17 cellular contexts compared by ENCODE assay signal in the genomic region with DNA sequence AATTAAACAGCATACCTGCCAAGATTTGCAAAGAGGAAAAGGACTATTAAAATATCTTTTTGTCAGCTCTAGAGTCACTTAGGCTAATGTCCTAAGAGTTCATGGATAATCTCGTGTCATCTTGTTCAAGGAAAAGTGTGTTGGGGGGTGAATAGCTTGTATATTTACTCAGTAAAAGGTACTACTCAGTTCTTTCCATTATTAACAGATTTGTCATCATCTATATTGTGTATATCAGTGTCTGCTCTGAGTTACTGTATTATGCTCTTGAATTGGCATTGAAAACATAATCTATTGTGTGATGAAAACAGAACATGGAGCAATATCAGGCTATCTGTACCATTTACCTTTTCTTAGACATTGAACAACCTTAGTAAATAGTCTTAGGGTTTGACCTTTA.
DNase-seq lines count a peak whose midpoint lies in the region; ATAC-seq, FAIRE-seq and TF ChIP-seq lines count a peak whose summit lies in the region.
"Had no signal": no experiment of that assay in that cellular context is flagged by ENCODE, and none has a peak within 500 bp of the region (broad histone marks: within the 10 kb centered on the region; RNA-seq: fewer than 3 reads in every experiment).

No MANE protein-coding gene starts in this region.

- H3K36me3 ChIP-seq in RWPE2 (ENCODE audit: low read depth) = peaks cover 24% of the 10 kb centered on the region

- peaks cover 29% of the 10 kb centered on the region for H3K4me1 ChIP-seq in RWPE2 (ENCODE audit: insufficient read depth, poor library complexity, severe bottlenecking)

- ATAC-seq in RWPE2 (ENCODE audit: low read depth) (0 out of 3 replicates have a peak, but pooled peaks have one; percentile 11), GM19328 (IDR thresholded peaks at IDR 0.05; ENCODE audit: unreplicated experiment) (no peak), HG03571 (IDR thresholded peaks at IDR 0.05; ENCODE audit: unreplicated experiment) (no peak)

- no peaks in the 10 kb centered on the region for H3K9me3 ChIP-seq in RWPE2 (ENCODE audit: severe bottlenecking)
- H3K9me3 ChIP-seq: MG63, SJCRH30 had no signal

- TF ChIP-seq CTCF in RWPE2 (IDR thresholded peaks at IDR 0.05; ENCODE audit: poor library complexity, severe bottlenecking) = no peak

- no peaks in the 10 kb centered on the region for H3K27me3 ChIP-seq in RWPE2 (ENCODE audit: insufficient read depth, poor library complexity, severe bottlenecking)
- H3K27me3 ChIP-seq: MG63, SJCRH30 had no signal

- DNase-seq in NCI-H82 treated with DMSO at 0.1 percent for 48 hours (lab: John Stamatoyannopoulos, UW; ENCODE audit: unreplicated experiment) (peak; percentile 51), NCI-H82 (lab: John Stamatoyannopoulos, UW) (no peak), RWPE2 (ENCODE audit: low spot score) (no peak), NCI-H187 treated with DMSO at 0.1 percent for 48 hours (lab: John Stamatoyannopoulos, UW) (no peak)
- DNase-seq in activated CD4-positive, alpha-beta T cell treated with anti-CD3 and anti-CD28 coated beads for 4 hours = no peak
- DNase-seq: NCI-H1105, NCI-H1694 treated with DMSO at 0.1 percent for 48 hours, NCI-H748 treated with DMSO at 0.1 percent for 48 hours, SJCRH30 had no signal

- peak overlapping the region; percentile 45 for H3K27ac ChIP-seq in RWPE2 (ENCODE audit: poor library complexity, severe bottlenecking)
- H3K27ac ChIP-seq: 22Rv1, HL-60, KMS-11, SJCRH30 had no signal

- FAIRE-seq in islet of Langerhans (lab: Jason Lieb, UNC) = peak; percentile 43
- FAIRE-seq: GM12891 had no signal

- H3K4me3 ChIP-seq in RWPE2 (ENCODE audit: severe bottlenecking) = no peak overlapping the region
- H3K4me3 ChIP-seq: MG63, SJCRH30 had no signal
